Comparison of ENCODE assay signal across 5 cellular contexts in genomic region chr9:35993136-35993535, GRCh38. TPM values are rescaled to one million over a fixed set of nuclear protein-coding genes. Genes with fewer than 3 reads are reported as not detected.
"Had no signal": no experiment of that assay in that cellular context is flagged by ENCODE, and none has a peak within 500 bp of the region (broad histone marks: within the 10 kb centered on the region; RNA-seq: fewer than 3 reads in every experiment).

No MANE protein-coding gene starts in this region.

RNA-seq across cellular contexts. Expression of gene OR2S2, which starts 35.2 kb away (rescaled TPM):
- total RNA-seq: GM23338, H1, H9, HT-29 had no signal
- polyA plus RNA-seq: GM23338, H1, IgD-negative memory B cell had no signal

RNA-seq across cellular contexts. Expression of gene RECK, which starts 43.6 kb away (rescaled TPM):
- total RNA-seq: HT-29 had no signal
